In the genomic region with DNA sequence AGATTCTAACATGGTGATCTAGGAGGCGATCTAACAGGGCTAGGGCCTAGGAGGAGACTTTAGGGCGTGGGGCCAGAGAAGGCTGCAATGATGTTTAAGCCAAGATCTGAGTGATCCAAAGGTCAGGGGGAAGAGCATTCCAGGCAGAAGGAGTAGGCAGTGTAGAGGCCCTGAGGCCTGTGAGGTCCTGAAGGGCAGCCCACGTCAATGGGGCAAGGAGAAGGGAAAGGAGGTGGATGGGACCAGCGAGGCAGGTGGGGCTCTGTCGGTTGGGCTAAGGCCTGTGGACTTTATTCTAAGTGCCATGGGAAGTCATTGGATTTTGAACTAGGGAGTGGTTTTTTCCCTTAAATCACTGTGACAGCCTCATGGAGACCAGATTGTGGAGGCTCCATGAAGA, we compare ENCODE assay signal across 13 cellular contexts.
"Had no signal": no experiment of that assay in that cellular context is flagged by ENCODE, and none has a peak within 500 bp of the region (broad histone marks: within the 10 kb centered on the region; RNA-seq: fewer than 3 reads in every experiment).

No MANE protein-coding gene starts in this region.

- H3K4me3 ChIP-seq: breast epithelium, gastrocnemius medialis, sigmoid colon, vagina had no signal

- H3K27me3 Mint-ChIP-seq: activated naive CD8-positive, alpha-beta T cell; naive B cell; stimulated activated naive CD8-positive, alpha-beta T cell treated with anti-CD3 and anti-CD28 coated beads, Interleukin-15, amount 100 ng/mL, for 72 hours had no signal

- ATAC-seq: gastrocnemius medialis; left ventricle myocardium superior; stimulated activated naive CD8-positive, alpha-beta T cell treated with anti-CD3 and anti-CD28 coated beads, Interleukin-15, amount 100 ng/mL, for 72 hours had no signal

- H3K27me3 ChIP-seq: breast epithelium, gastrocnemius medialis, sigmoid colon, vagina had no signal

- H3K4me3 Mint-ChIP-seq: activated naive CD8-positive, alpha-beta T cell; naive B cell; stimulated activated naive CD8-positive, alpha-beta T cell treated with anti-CD3 and anti-CD28 coated beads, Interleukin-15, amount 100 ng/mL, for 72 hours had no signal

- DNase-seq: activated effector memory CD4-positive, alpha-beta T cell treated with anti-CD3 and anti-CD28 coated beads, Interleukin-2, amount 50 U/mL, for 16 hours; activated T-cell treated with anti-CD3 and anti-CD28 coated beads, Interleukin-2, amount 50 U/mL, for 1 hour; amygdala; gastrocnemius medialis; kidney; left ventricle myocardium superior; naive B cell; sigmoid colon; stimulated activated CD4-positive, alpha-beta T cell treated with anti-CD3 and anti-CD28 coated beads, Interleukin-12 subunit alpha, Interleukin-12 subunit beta, amount 100 ng/mL, for 4 hours; stimulated activated naive CD8-positive, alpha-beta T cell treated with anti-CD3 and anti-CD28 coated beads, Interleukin-15, amount 100 ng/mL, for 72 hours had no signal

- H3K27ac ChIP-seq: breast epithelium, gastrocnemius medialis, sigmoid colon, vagina had no signal

- H3K27ac Mint-ChIP-seq: activated naive CD8-positive, alpha-beta T cell had no signal

- H3K9me3 Mint-ChIP-seq: naive B cell; stimulated activated naive CD8-positive, alpha-beta T cell treated with anti-CD3 and anti-CD28 coated beads, Interleukin-15, amount 100 ng/mL, for 72 hours had no signal
